Comparison of ENCODE assay signal across 8 cellular contexts in genomic region chr1:10796029-10796944, GRCh38. TPM values are rescaled to one million over a fixed set of nuclear protein-coding genes. Genes with fewer than 3 reads are reported as not detected.
DNase-seq lines count a peak whose midpoint lies in the region; ATAC-seq and TF ChIP-seq lines count a peak whose summit lies in the region.

Gene CASZ1 (minus strand): TSS chr1:10796646. CDS start chr1:10693889, 102,757 bp downstream.

- no peak for ATAC-seq in natural killer cell
- ATAC-seq in GM21737 (IDR thresholded peaks at IDR 0.05; ENCODE audit: unreplicated experiment): no peak
- no peak for ATAC-seq in HG03095 (IDR thresholded peaks at IDR 0.05; ENCODE audit: unreplicated experiment)
- ATAC-seq in HG03135 (IDR thresholded peaks at IDR 0.05; ENCODE audit: unreplicated experiment): no peak

- DNase-seq in GM03348 (ENCODE audit: low spot score) (peak; percentile 98), NCI-H187 (lab: John Stamatoyannopoulos, UW) (peak; percentile 79 to 85), foreskin melanocyte (peak; percentile 65), natural killer cell (no peak)

- H3K27ac Mint-ChIP-seq in natural killer cell: no peak within 1 kb of the TSS

- no peaks in the 10 kb centered on the region for H3K36me3 Mint-ChIP-seq in natural killer cell

- H3K4me1 Mint-ChIP-seq in natural killer cell: peaks cover 0 to 10% of the 10 kb centered on the region in 2 donors

- TF ChIP-seq CTCF in WI38 (IDR thresholded peaks at IDR 0.05; ENCODE audit: low read depth, low read length) (no peak), natural killer cell (IDR thresholded peaks at IDR 0.05) (no peak)

- no peak within 1 kb of the TSS for H3K4me3 Mint-ChIP-seq in natural killer cell

- peak within 1 kb of the TSS; percentile 57 for H3K4me3 ChIP-seq in WI38 (ENCODE audit: low read depth, low read length)

- H3K9me3 Mint-ChIP-seq in natural killer cell: no peaks in the 10 kb centered on the region

- intact Hi-C loops in natural killer cell (cut with micrococcal nuclease): no loop called here

- peaks cover 41 to 48% of the 10 kb centered on the region in 2 donors for H3K27me3 Mint-ChIP-seq in natural killer cell (ENCODE audit: low read depth in 2 of 2)

RNA-seq across cellular contexts. Expression of gene CASZ1, which starts in this region (rescaled TPM):
- total RNA-seq in natural killer cell: 10 to 100 TPM; 55.9 to 83.0 (median 70.6) TPM
